21 cellular contexts compared by ENCODE assay signal in genomic region chr10:97059006-97059871, GRCh38.
A peak's percentile ranks its signal among the peaks of the same experiment; 100 is the strongest.
DNase-seq lines count a peak whose midpoint lies in the region; ATAC-seq and TF ChIP-seq lines count a peak whose summit lies in the region.
"Had no signal": no experiment of that assay in that cellular context is flagged by ENCODE, and none has a peak within 500 bp of the region (broad histone marks: within the 10 kb centered on the region; RNA-seq: fewer than 3 reads in every experiment).

No MANE protein-coding gene starts in this region.

- no peak overlapping the region for H2AFZ ChIP-seq in H9 (ENCODE audit: low read length)

- no peak overlapping the region for H3K18ac ChIP-seq in H9 (ENCODE audit: insufficient read length, low read depth, low read length)

- no peak overlapping the region for H2BK15ac ChIP-seq in H9 (ENCODE audit: low read depth, low read length)

- no peak overlapping the region for H3K14ac ChIP-seq in H9 (ENCODE audit: insufficient read depth, low read length)

- DNase-seq in H9 (peak; percentile 72), amygdala (lab: John Stamatoyannopoulos, UW) (peak in 36 of 56 donors; percentile 11 to 68 (median 36)), foreskin keratinocyte (no peak), posterior cingulate gyrus (peak; percentile 47 to 95 (median 68)), GM19240 (ENCODE audit: insufficient read length, low spot score) (no peak), NCI-H748 treated with DMSO at 0.1 percent for 48 hours (lab: John Stamatoyannopoulos, UW) (no peak), NCI-H1694 (lab: John Stamatoyannopoulos, UW) (no peak), NCI-H446 treated with DMSO at 0.1 percent for 48 hours (lab: John Stamatoyannopoulos, UW) (no peak)
- DNase-seq: activated CD4-positive, alpha-beta T cell treated with anti-CD3 and anti-CD28 coated beads, Interleukin-2, amount 50 U/mL, for 48 hours; activated T-cell treated with anti-CD3 and anti-CD28 coated beads, Interleukin-2, amount 50 U/mL, for 24 hours; IMR-90; mesenchymal stem cell; NCI-H2107; sigmoid colon; stimulated activated CD4-positive, alpha-beta T cell treated with anti-CD3 and anti-CD28 coated beads, Interleukin-2, amount 100 ng/mL, for 48 hours; stimulated activated CD8-positive, alpha-beta memory T cell treated with anti-CD3 and anti-CD28 coated beads, Interleukin-4, amount 100 ng/mL, for 48 hours had no signal

- no peak overlapping the region for H3T11ph ChIP-seq in H9 (ENCODE audit: low read length)

- no peak overlapping the region for H2AK5ac ChIP-seq in H9 (ENCODE audit: insufficient read length, low read length)

- peaks cover 2% of the 10 kb centered on the region; the same call in 1 of the 2 replicates for H3K27me3 Mint-ChIP-seq in H9 (ENCODE audit: low read depth)
- H3K27me3 Mint-ChIP-seq: activated naive CD8-positive, alpha-beta T cell; activated T-cell treated with anti-CD3 and anti-CD28 coated beads, Interleukin-2, amount 50 U/mL, for 24 hours had no signal

- H4K20me1 ChIP-seq in H9 (ENCODE audit: control insufficient read depth, insufficient read depth, insufficient read length), result peaks cover 2% of the 10 kb centered on the region

- H2BK120ac ChIP-seq in H9 (ENCODE audit: low read depth, low read length, poor library complexity, severe bottlenecking), result no peak overlapping the region

- no peak overlapping the region for H4K5ac ChIP-seq in H9 (ENCODE audit: insufficient read length, low read depth, low read length)

- no peaks in the 10 kb centered on the region for H3K79me2 ChIP-seq in H9 (ENCODE audit: insufficient read depth, low read length)

- WGBS in H9 (ENCODE audit: extremely low coverage, insufficient read length, low lambda C conversion rate), result no CpG with 5 or more reads among the region's 14 CpGs

- no peak overlapping the region for H3K9ac ChIP-seq in H9 (ENCODE audit: extremely low read depth, insufficient read length, low read length)

- H3K4me1 ChIP-seq in H9 (ENCODE audit: insufficient read depth, low read length), result no peaks in the 10 kb centered on the region
- no peaks in the 10 kb centered on the region for H3K4me1 ChIP-seq in foreskin keratinocyte
- H3K4me1 ChIP-seq: sigmoid colon, thyroid gland had no signal

- no peaks in the 10 kb centered on the region for H3K9me3 ChIP-seq in H9 (ENCODE audit: control insufficient read depth, low read depth, low read length)
- H3K9me3 ChIP-seq: sigmoid colon, thyroid gland had no signal

- no peak overlapping the region for H3K56ac ChIP-seq in H9 (ENCODE audit: insufficient read length, low read depth, low read length)

- TF ChIP-seq CTCF in H9 (conservative IDR thresholded peaks at IDR 0.05) (peak; percentile 63), foreskin keratinocyte (conservative IDR thresholded peaks at IDR 0.05) (peak; percentile 9)

- H3K27ac Mint-ChIP-seq in H9, result no peak overlapping the region
- H3K27ac Mint-ChIP-seq: activated naive CD8-positive, alpha-beta T cell; activated T-cell treated with anti-CD3 and anti-CD28 coated beads, Interleukin-2, amount 50 U/mL, for 24 hours; B cell had no signal

- no peaks in the 10 kb centered on the region for H3K23me2 ChIP-seq in H9 (ENCODE audit: insufficient read length, low read depth, low read length, poor library complexity, severe bottlenecking)

- no peak overlapping the region for H2BK5ac ChIP-seq in H9 (ENCODE audit: insufficient read length, low read length)

- H2BK12ac ChIP-seq in H9 (ENCODE audit: insufficient read length, low read depth, low read length), result no peak overlapping the region

- H3K36me3 Mint-ChIP-seq in H9 (ENCODE audit: insufficient read depth in 1 of 3, low read depth in 3 of 3), result no peaks in the 10 kb centered on the region
- H3K36me3 Mint-ChIP-seq: activated naive CD8-positive, alpha-beta T cell had no signal

- no peaks in the 10 kb centered on the region for H3K79me1 ChIP-seq in H9 (ENCODE audit: insufficient read depth, low read depth, low read length, poor library complexity, severe bottlenecking)

- no peak overlapping the region for H3K4me3 Mint-ChIP-seq in H9
- H3K4me3 Mint-ChIP-seq: activated naive CD8-positive, alpha-beta T cell; activated T-cell treated with anti-CD3 and anti-CD28 coated beads, Interleukin-2, amount 50 U/mL, for 24 hours; B cell had no signal

- H3K4ac ChIP-seq in H9 (ENCODE audit: low read depth, low read length), result no peak overlapping the region

- no peak overlapping the region for H4K91ac ChIP-seq in H9 (ENCODE audit: insufficient read length, low read depth, low read length)

- no peak overlapping the region for H3K23ac ChIP-seq in H9 (ENCODE audit: insufficient read length, low read depth, low read length)

- peaks cover 8 to 13% of the 10 kb centered on the region in 2 experiments; a peak in 3 of 4 replicates for H3K4me1 Mint-ChIP-seq in H9
- H3K4me1 Mint-ChIP-seq: B cell had no signal

- no peak overlapping the region for H3K27ac ChIP-seq in H9 (ENCODE audit: insufficient read length, low read depth, low read length)
- no peak overlapping the region for H3K27ac ChIP-seq in foreskin keratinocyte
- H3K27ac ChIP-seq: coronary artery, RWPE1, sigmoid colon, thyroid gland had no signal

- H3K27me3 ChIP-seq in H9 (ENCODE audit: insufficient read depth, low read length) (no peaks in the 10 kb centered on the region), foreskin keratinocyte (peaks cover 34% of the 10 kb centered on the region)
- H3K27me3 ChIP-seq: sigmoid colon, thyroid gland had no signal

- intact Hi-C loops in posterior cingulate gyrus (cut with DNase I), result no loop called here

- H3K4me2 ChIP-seq in H9 (ENCODE audit: insufficient read depth, insufficient read length, low read length), result no peak overlapping the region

- no peak overlapping the region for H4K8ac ChIP-seq in H9 (replicated peaks; ENCODE audit: insufficient read length, low read depth, low read length)

- H3K9me3 Mint-ChIP-seq in H9, result no peaks in the 10 kb centered on the region
- H3K9me3 Mint-ChIP-seq: activated T-cell treated with anti-CD3 and anti-CD28 coated beads, Interleukin-2, amount 50 U/mL, for 24 hours had no signal

- ATAC-seq in foreskin keratinocyte, result no peak

- no peak overlapping the region for H2BK20ac ChIP-seq in H9 (ENCODE audit: low read depth, low read length, poor library complexity, severe bottlenecking)

Comparison
In these comparisons a context has a peak if more than half of its experiments do, and no peak if none do; other contexts are left out.
1. DNase-seq: peak in H9 (single experiment), amygdala (36 of 56) and posterior cingulate gyrus (10 of 10); none in foreskin keratinocyte (0 of 2), GM19240 (single experiment), NCI-H748 treated with DMSO at 0.1 percent for 48 hours (single experiment), NCI-H1694 (single experiment) and NCI-H446 treated with DMSO at 0.1 percent for 48 hours (single experiment).